In genomic region chr2:201402651-201403573, GRCh38 we compare ENCODE assay signal across 14 cellular contexts. TPM values are rescaled to one million over a fixed set of nuclear protein-coding genes. Genes with fewer than 3 reads are reported as not detected.
DNase-seq lines count a peak whose midpoint lies in the region; ATAC-seq and TF ChIP-seq lines count a peak whose summit lies in the region.
"Had no signal": no experiment of that assay in that cellular context is flagged by ENCODE, and none has a peak within 500 bp of the region (broad histone marks: within the 10 kb centered on the region; RNA-seq: fewer than 3 reads in every experiment).

No MANE protein-coding gene starts in this region.

- DNase-seq in AG10803 (ENCODE audit: low read depth) = peak; percentile 86
- DNase-seq in LoVo (ENCODE audit: low spot score) = peak; percentile 18
- peak; percentile 47 for DNase-seq in astrocyte of the spinal cord (ENCODE audit: low read depth, low spot score)
- DNase-seq in hepatocyte (ENCODE audit: low spot score) = no peak
- no peak for DNase-seq in stimulated activated CD4-positive, alpha-beta T cell treated with anti-CD3 and anti-CD28 coated beads, Interleukin-4, amount 100 ng/mL, for 24 hours
- no peak for DNase-seq in pons (ENCODE audit: low spot score)
- no peak for DNase-seq in WERI-Rb-1
- DNase-seq: activated CD4-positive, CD25-positive, alpha-beta regulatory T cell treated with anti-CD3 and anti-CD28 coated beads, Interleukin-2, amount 50 U/mL, for 72 hours; activated naive CD8-positive, alpha-beta T cell treated with anti-CD3 and anti-CD28 coated beads, Interleukin-2, amount 10 ng/mL, durations not matched to agents 7 days and 5 days; MG63; SW 1271 had no signal

- H3K27me3 ChIP-seq in hepatocyte = no peaks in the 10 kb centered on the region
- no peaks in the 10 kb centered on the region for H3K27me3 ChIP-seq in WERI-Rb-1 (ENCODE audit: insufficient read depth, low read depth, severe bottlenecking)
- H3K27me3 ChIP-seq: MG63, tibial nerve had no signal

- no peak overlapping the region for H2AFZ ChIP-seq in hepatocyte
- H2AFZ ChIP-seq: parathyroid adenoma had no signal

- peaks cover 35% of the 10 kb centered on the region for H3K4me1 ChIP-seq in hepatocyte (ENCODE audit: insufficient read depth)

- ATAC-seq in HG02571 (IDR thresholded peaks at IDR 0.05; ENCODE audit: unreplicated experiment) = no peak

- H3K27ac ChIP-seq in hepatocyte (no peak overlapping the region), WERI-Rb-1 (no peak overlapping the region)
- H3K27ac ChIP-seq: parathyroid adenoma had no signal

- no peaks in the 10 kb centered on the region for H3K36me3 ChIP-seq in hepatocyte (replicated peaks; ENCODE audit: insufficient read depth, low read depth)
- H3K36me3 ChIP-seq in WERI-Rb-1 = peaks cover 35% of the 10 kb centered on the region

- H3K9me3 ChIP-seq in hepatocyte (ENCODE audit: low read depth) (no peaks in the 10 kb centered on the region), WERI-Rb-1 (ENCODE audit: severe bottlenecking) (no peaks in the 10 kb centered on the region)
- H3K9me3 ChIP-seq: MG63, tibial nerve had no signal

- no peak overlapping the region for H3K4me3 ChIP-seq in AG10803 (ENCODE audit: low read length)
- H3K4me3 ChIP-seq in astrocyte of the spinal cord (ENCODE audit: low read depth, low read length) = no peak overlapping the region
- no peak overlapping the region for H3K4me3 ChIP-seq in hepatocyte
- no peak overlapping the region for H3K4me3 ChIP-seq in WERI-Rb-1 (ENCODE audit: low read depth, low read length)
- H3K4me3 ChIP-seq: MG63, tibial nerve had no signal

- no peak for TF ChIP-seq CTCF in AG10803 (conservative IDR thresholded peaks at IDR 0.05; ENCODE audit: low read length)
- TF ChIP-seq CTCF in astrocyte of the spinal cord (IDR thresholded peaks at IDR 0.05; ENCODE audit: low read depth, low read length) = no peak
- TF ChIP-seq CTCF in hepatocyte (IDR thresholded peaks at IDR 0.05; ENCODE audit: poor library complexity) = no peak
- no peak for TF ChIP-seq CTCF in WERI-Rb-1 (IDR thresholded peaks at IDR 0.05; ENCODE audit: low read depth, low read length)

- peak overlapping the region; percentile 36 for H3K4me2 ChIP-seq in hepatocyte

- H3K79me2 ChIP-seq in hepatocyte = peaks cover 7% of the 10 kb centered on the region
- H3K79me2 ChIP-seq: parathyroid adenoma had no signal

- H3K9me2 ChIP-seq in hepatocyte (replicated peaks; ENCODE audit: insufficient read depth) = no peaks in the 10 kb centered on the region

- H4K20me1 ChIP-seq in hepatocyte (ENCODE audit: insufficient read depth, poor library complexity, severe bottlenecking) = no peaks in the 10 kb centered on the region

- 81% methylated on average over 6 of the region's 6 CpGs for WGBS in hepatocyte (ENCODE audit: low lambda C conversion rate, missing lambda C conversion rate)

- in situ Hi-C loops in astrocyte of the spinal cord (cut with HindIII; ENCODE audit: low sequenced_read_pairs) = no loop called here

RNA-seq across cellular contexts. Expression of gene FLACC1, which starts 45.8 kb away (rescaled TPM):
- 0.80 and 1.2 TPM in 2 replicates for total RNA-seq in hepatocyte
- polyA plus RNA-seq in hepatocyte = 0.15 and 0.34 TPM in 2 replicates

RNA-seq across cellular contexts. Expression of gene TRAK2, which starts 48.3 kb away (rescaled TPM):
- 26.7 and 30.0 TPM in 2 replicates for total RNA-seq in hepatocyte
- 6.8 and 9.2 TPM in 2 replicates for polyA plus RNA-seq in hepatocyte

RNA-seq across cellular contexts. Expression of gene STRADB, which starts 48.6 kb away (rescaled TPM):
- 62.5 and 70.8 TPM in 2 replicates for total RNA-seq in hepatocyte
- 64.8 and 68.3 TPM in 2 replicates for polyA plus RNA-seq in hepatocyte

Comparison
In these comparisons a context has a peak if more than half of its experiments do, and no peak if none do; other contexts are left out.
1. DNase-seq: peak in AG10803 (single experiment), LoVo (single experiment) and astrocyte of the spinal cord (single experiment); none in hepatocyte (single experiment), stimulated activated CD4-positive, alpha-beta T cell treated with anti-CD3 and anti-CD28 coated beads, Interleukin-4, amount 100 ng/mL, for 24 hours (single experiment), pons (single experiment) and WERI-Rb-1 (single experiment).